ENCODE assay signal across 30 cellular contexts in genomic region chr2:70641263-70641784, GRCh38.
DNase-seq lines count a peak whose midpoint lies in the region; ATAC-seq and TF ChIP-seq lines count a peak whose summit lies in the region.
"Had no signal": no experiment of that assay in that cellular context is flagged by ENCODE, and none has a peak within 500 bp of the region (broad histone marks: within the 10 kb centered on the region; RNA-seq: fewer than 3 reads in every experiment).

No MANE protein-coding gene starts in this region.

- ATAC-seq in RWPE2 (ENCODE audit: low read depth) = peak; percentile 21; the same call in 1 of the 3 replicates
- ATAC-seq: activated CD8-positive, alpha-beta memory T cell treated with anti-CD3 and anti-CD28 coated beads, Interleukin-2, amount 10 ng/mL, durations not matched to agents 7 days and 5 days; GM12878; left lobe of liver; Right ventricle myocardium inferior had no signal

- no peaks in the 10 kb centered on the region for H3K36me3 ChIP-seq in RWPE2 (ENCODE audit: low read depth)
- H3K36me3 ChIP-seq: cardiac muscle cell, colonic mucosa had no signal

- H3K4me3 ChIP-seq in RWPE2 (ENCODE audit: severe bottlenecking) (no peak overlapping the region), epithelial cell of esophagus (ENCODE audit: low read length) (no peak overlapping the region)
- H3K4me3 ChIP-seq: cardiac muscle cell, colonic mucosa, GM12878, testis had no signal

- DNase-seq in activated CD4-positive, alpha-beta memory T cell treated with anti-CD3 and anti-CD28 coated beads for 36 hours = peak; percentile 31
- DNase-seq in activated CD4-positive, alpha-beta memory T cell treated with anti-CD3 and anti-CD28 coated beads, Interleukin-2, amount 10 ng/mL, durations not matched to agents 7 days and 5 days = no peak
- peak; percentile 69 for DNase-seq in Daoy (ENCODE audit: low read depth)
- DNase-seq in RWPE2 (ENCODE audit: low spot score) = no peak
- peak; percentile 63 for DNase-seq in epithelial cell of esophagus (ENCODE audit: low read depth)
- no peak for DNase-seq in DMS79 treated with DMSO at 0.1 percent for 48 hours (lab: John Stamatoyannopoulos, UW)
- DNase-seq in NCI-H1436 treated with DMSO at 0.1 percent for 48 hours (lab: John Stamatoyannopoulos, UW) = no peak
- no peak for DNase-seq in LoVo (ENCODE audit: low spot score)
- DNase-seq: activated CD4-positive, alpha-beta T cell treated with anti-CD3 and anti-CD28 coated beads for 4 hours; activated CD8-positive, alpha-beta memory T cell treated with anti-CD3 and anti-CD28 coated beads, Interleukin-2, amount 10 ng/mL, durations not matched to agents 7 days and 5 days; activated naive CD4-positive, alpha-beta T cell; activated T-cell treated with anti-CD3 and anti-CD28 coated beads, Interleukin-2, amount 50 U/mL, for 48 hours; colonic mucosa; effector CD4-positive, alpha-beta T cell; NCI-H1417 treated with DMSO at 0.1 percent for 48 hours; NCI-H2081; NCI-H524 treated with DMSO at 0.1 percent for 48 hours; OCI-M1; SK-N-SH; stimulated activated naive CD4-positive, alpha-beta T cell treated with Interleukin-2 at 50 U/mL for 16 hours; T-helper 2 cell; testis had no signal

- H3K27me3 Mint-ChIP-seq in activated CD4-positive, alpha-beta memory T cell treated with anti-CD3 and anti-CD28 coated beads for 36 hours = no peaks in the 10 kb centered on the region
- H3K27me3 Mint-ChIP-seq in activated CD4-positive, alpha-beta memory T cell treated with anti-CD3 and anti-CD28 coated beads, Interleukin-2, amount 10 ng/mL, durations not matched to agents 7 days and 5 days = peaks cover 1% of the 10 kb centered on the region
- H3K27me3 Mint-ChIP-seq: activated CD8-positive, alpha-beta memory T cell treated with anti-CD3 and anti-CD28 coated beads, Interleukin-2, amount 10 ng/mL, durations not matched to agents 7 days and 5 days had no signal

- H3K4me3 Mint-ChIP-seq in activated CD4-positive, alpha-beta memory T cell treated with anti-CD3 and anti-CD28 coated beads for 36 hours = no peak overlapping the region
- H3K4me3 Mint-ChIP-seq in activated CD4-positive, alpha-beta memory T cell treated with anti-CD3 and anti-CD28 coated beads, Interleukin-2, amount 10 ng/mL, durations not matched to agents 7 days and 5 days = no peak overlapping the region
- H3K4me3 Mint-ChIP-seq: activated CD8-positive, alpha-beta memory T cell treated with anti-CD3 and anti-CD28 coated beads, Interleukin-2, amount 10 ng/mL, durations not matched to agents 7 days and 5 days; memory B cell; nephron had no signal

- TF ChIP-seq CTCF in RWPE2 (IDR thresholded peaks at IDR 0.05; ENCODE audit: poor library complexity, severe bottlenecking) (no peak), epithelial cell of esophagus (IDR thresholded peaks at IDR 0.05; ENCODE audit: insufficient read depth, low read depth, low read length, missing control alignments) (no peak)

- peaks cover 32% of the 10 kb centered on the region for H3K4me1 Mint-ChIP-seq in activated CD4-positive, alpha-beta memory T cell treated with anti-CD3 and anti-CD28 coated beads for 36 hours (ENCODE audit: low read depth)
- peaks cover 21% of the 10 kb centered on the region for H3K4me1 Mint-ChIP-seq in activated CD4-positive, alpha-beta memory T cell treated with anti-CD3 and anti-CD28 coated beads, Interleukin-2, amount 10 ng/mL, durations not matched to agents 7 days and 5 days
- H3K4me1 Mint-ChIP-seq: memory B cell, nephron had no signal

- intact Hi-C loops in activated CD4-positive, alpha-beta memory T cell treated with anti-CD3 and anti-CD28 coated beads for 36 hours (cut with micrococcal nuclease) = no loop called here

- no peaks in the 10 kb centered on the region for H3K27me3 ChIP-seq in RWPE2 (ENCODE audit: insufficient read depth, poor library complexity, severe bottlenecking)
- H3K27me3 ChIP-seq: cardiac muscle cell, colonic mucosa, testis had no signal

- H3K36me3 Mint-ChIP-seq in activated CD4-positive, alpha-beta memory T cell treated with anti-CD3 and anti-CD28 coated beads for 36 hours = no peaks in the 10 kb centered on the region
- no peaks in the 10 kb centered on the region for H3K36me3 Mint-ChIP-seq in activated CD4-positive, alpha-beta memory T cell treated with anti-CD3 and anti-CD28 coated beads, Interleukin-2, amount 10 ng/mL, durations not matched to agents 7 days and 5 days (ENCODE audit: low read depth)
- H3K36me3 Mint-ChIP-seq: activated CD8-positive, alpha-beta memory T cell treated with anti-CD3 and anti-CD28 coated beads, Interleukin-2, amount 10 ng/mL, durations not matched to agents 7 days and 5 days had no signal

- no peaks in the 10 kb centered on the region for H3K9me3 ChIP-seq in RWPE2 (ENCODE audit: severe bottlenecking)
- H3K9me3 ChIP-seq: colonic mucosa, SK-N-SH, testis had no signal

- H3K27ac ChIP-seq in RWPE2 (ENCODE audit: poor library complexity, severe bottlenecking) = no peak overlapping the region
- H3K27ac ChIP-seq: cardiac muscle cell, colonic mucosa, epithelial cell of prostate, KMS-11, testis had no signal

- CTCF ChIA-PET in activated CD4-positive, alpha-beta memory T cell treated with anti-CD3 and anti-CD28 coated beads for 36 hours (lab: Charles Lee) = no interaction called here
- CTCF ChIA-PET in activated CD4-positive, alpha-beta memory T cell treated with anti-CD3 and anti-CD28 coated beads, Interleukin-2, amount 10 ng/mL, durations not matched to agents 7 days and 5 days (lab: Charles Lee) = no interaction called here

- POLR2A ChIA-PET in activated CD4-positive, alpha-beta memory T cell treated with anti-CD3 and anti-CD28 coated beads for 36 hours (lab: Charles Lee) = no interaction called here
- POLR2A ChIA-PET in activated CD4-positive, alpha-beta memory T cell treated with anti-CD3 and anti-CD28 coated beads, Interleukin-2, amount 10 ng/mL, durations not matched to agents 7 days and 5 days (lab: Charles Lee) = no interaction called here

- peaks cover 3% of the 10 kb centered on the region for H3K4me1 ChIP-seq in RWPE2 (ENCODE audit: insufficient read depth, poor library complexity, severe bottlenecking)
- H3K4me1 ChIP-seq: colonic mucosa, testis had no signal

- no peak overlapping the region for H3K27ac Mint-ChIP-seq in activated CD4-positive, alpha-beta memory T cell treated with anti-CD3 and anti-CD28 coated beads for 36 hours
- no peak overlapping the region for H3K27ac Mint-ChIP-seq in activated CD4-positive, alpha-beta memory T cell treated with anti-CD3 and anti-CD28 coated beads, Interleukin-2, amount 10 ng/mL, durations not matched to agents 7 days and 5 days
- H3K27ac Mint-ChIP-seq: activated CD8-positive, alpha-beta memory T cell treated with anti-CD3 and anti-CD28 coated beads, Interleukin-2, amount 10 ng/mL, durations not matched to agents 7 days and 5 days; memory B cell; nephron had no signal

- no peaks in the 10 kb centered on the region for H3K9me3 Mint-ChIP-seq in activated CD4-positive, alpha-beta memory T cell treated with anti-CD3 and anti-CD28 coated beads for 36 hours
- no peaks in the 10 kb centered on the region for H3K9me3 Mint-ChIP-seq in activated CD4-positive, alpha-beta memory T cell treated with anti-CD3 and anti-CD28 coated beads, Interleukin-2, amount 10 ng/mL, durations not matched to agents 7 days and 5 days

Comparison
In these comparisons a context has a peak if more than half of its experiments do, and no peak if none do; other contexts are left out.
1. DNase-seq: peak in activated CD4-positive, alpha-beta memory T cell treated with anti-CD3 and anti-CD28 coated beads for 36 hours (single experiment), Daoy (single experiment) and epithelial cell of esophagus (single experiment); none in activated CD4-positive, alpha-beta memory T cell treated with anti-CD3 and anti-CD28 coated beads, Interleukin-2, amount 10 ng/mL, durations not matched to agents 7 days and 5 days (single experiment), RWPE2 (single experiment), DMS79 treated with DMSO at 0.1 percent for 48 hours (single experiment), NCI-H1436 treated with DMSO at 0.1 percent for 48 hours (single experiment) and LoVo (single experiment).